Comparison of ENCODE assay signal across 8 cellular contexts in the genomic region with DNA sequence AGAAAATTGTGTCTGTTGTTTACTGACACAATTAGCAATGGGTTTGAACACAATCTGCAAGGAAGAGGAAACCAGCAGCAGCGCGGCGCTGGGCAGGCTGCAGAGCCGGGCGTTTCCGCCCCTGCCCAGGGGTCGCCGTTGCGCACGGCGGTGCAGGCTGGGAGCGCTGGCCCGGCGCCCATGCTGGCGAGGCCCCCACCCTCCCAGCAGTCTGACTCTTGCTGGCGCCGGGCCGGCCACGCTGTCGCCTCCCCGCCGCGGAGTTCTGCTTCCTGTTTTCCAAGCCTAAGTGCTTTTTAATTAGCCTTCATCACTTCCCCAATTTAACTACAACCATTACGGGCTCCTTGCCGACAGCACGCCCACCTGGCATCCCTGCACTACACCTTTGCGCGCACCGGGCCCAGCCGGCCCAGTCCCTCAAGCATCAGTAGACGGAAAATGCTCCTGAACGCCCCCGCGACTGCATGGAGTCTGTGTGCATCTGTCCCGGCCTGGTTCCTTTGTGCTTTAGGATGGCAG.
DNase-seq lines count a peak whose midpoint lies in the region; ATAC-seq and TF ChIP-seq lines count a peak whose summit lies in the region.

No MANE protein-coding gene starts in this region.

- no peak overlapping the region for H3K4me3 ChIP-seq in CD4-positive, CD25-positive, alpha-beta regulatory T cell (ENCODE audit: low read depth, low read length)
- H3K4me3 ChIP-seq in WI38 (ENCODE audit: low read depth, low read length) (peak overlapping the region; percentile 49), fibroblast of the aortic adventitia (ENCODE audit: low read depth, low read length) (peak overlapping the region; percentile 59), urinary bladder (ENCODE audit: low read depth, low read length) (peak overlapping the region; percentile 51)

- H3K4me3 Mint-ChIP-seq in CD4-positive, CD25-positive, alpha-beta regulatory T cell = peak overlapping the region in 3 of 4 donors; percentile 33 to 72 (median 65)
- H3K4me3 Mint-ChIP-seq in naive B cell = peak overlapping the region; percentile 45 to 90 (median 76)

- no peak overlapping the region for H3K27ac ChIP-seq in CD4-positive, CD25-positive, alpha-beta regulatory T cell (ENCODE audit: insufficient read depth, low read length, poor library complexity, severe bottlenecking)
- H3K27ac ChIP-seq in urinary bladder (ENCODE audit: low read depth) = no peak overlapping the region

- peak in 1 of 3 donors; percentile 7 for DNase-seq in CD4-positive, CD25-positive, alpha-beta regulatory T cell
- DNase-seq in NCI-H146 treated with DMSO at 0.1 percent for 48 hours (lab: John Stamatoyannopoulos, UW; ENCODE audit: unreplicated experiment) (peak; percentile 98), fibroblast of the aortic adventitia (ENCODE audit: low read depth) (peak; percentile 1), naive B cell (peak; percentile 65), GM19240 (ENCODE audit: insufficient read length, low spot score) (no peak)

- H3K4me1 ChIP-seq in CD4-positive, CD25-positive, alpha-beta regulatory T cell (ENCODE audit: control insufficient read depth, insufficient read depth, low read length, poor library complexity, severe bottlenecking) = no peaks in the 10 kb centered on the region
- H3K4me1 ChIP-seq in urinary bladder (ENCODE audit: insufficient read depth) = no peaks in the 10 kb centered on the region

- no peaks in the 10 kb centered on the region for H3K36me3 ChIP-seq in CD4-positive, CD25-positive, alpha-beta regulatory T cell (ENCODE audit: control insufficient read depth, insufficient read depth, low read length)
- H3K36me3 ChIP-seq in urinary bladder (ENCODE audit: insufficient read depth) = no peaks in the 10 kb centered on the region

- peak in 1 of 2 donors; percentile 37 for ATAC-seq in CD4-positive, CD25-positive, alpha-beta regulatory T cell (ENCODE audit: low read depth in 2 of 2)
- ATAC-seq in GM19463 (IDR thresholded peaks at IDR 0.05; ENCODE audit: unreplicated experiment) (peak; percentile 58), naive B cell (ENCODE audit: low read depth in 2 of 2) (peak; percentile 89 to 90)

- no peaks in the 10 kb centered on the region for H3K36me3 Mint-ChIP-seq in CD4-positive, CD25-positive, alpha-beta regulatory T cell
- H3K36me3 Mint-ChIP-seq in naive B cell = no peaks in the 10 kb centered on the region

- H3K27me3 ChIP-seq in CD4-positive, CD25-positive, alpha-beta regulatory T cell (ENCODE audit: control insufficient read depth, insufficient read depth, low read length) = peaks cover 15% of the 10 kb centered on the region

- under 1% methylated on average over 35 of the region's 35 CpGs for WGBS in urinary bladder

- H3K27me3 Mint-ChIP-seq in CD4-positive, CD25-positive, alpha-beta regulatory T cell = peaks cover 59% of the 10 kb centered on the region
- H3K27me3 Mint-ChIP-seq in naive B cell = peaks cover 6 to 18% (median 15%) of the 10 kb centered on the region in 3 donors

- H3K9me3 ChIP-seq in CD4-positive, CD25-positive, alpha-beta regulatory T cell (ENCODE audit: control insufficient read depth in 2 of 2, low read length in 2 of 2) = no peaks in the 10 kb centered on the region

- peaks cover 0 to 5% (median 0%) of the 10 kb centered on the region in 7 donors for H3K9me3 Mint-ChIP-seq in CD4-positive, CD25-positive, alpha-beta regulatory T cell
- peaks cover 0 to 2% (median 0%) of the 10 kb centered on the region in 7 donors for H3K9me3 Mint-ChIP-seq in naive B cell

- H3K4me1 Mint-ChIP-seq in CD4-positive, CD25-positive, alpha-beta regulatory T cell = peaks cover 8 to 19% (median 11%) of the 10 kb centered on the region in 4 donors
- H3K4me1 Mint-ChIP-seq in naive B cell = peaks cover 5 to 24% (median 5%) of the 10 kb centered on the region in 3 donors

- TF ChIP-seq CTCF in WI38 (IDR thresholded peaks at IDR 0.05; ENCODE audit: low read depth, low read length) (no peak), fibroblast of the aortic adventitia (IDR thresholded peaks at IDR 0.05; ENCODE audit: insufficient read depth, low read length) (no peak)

- H3K27ac Mint-ChIP-seq in CD4-positive, CD25-positive, alpha-beta regulatory T cell = no peak overlapping the region
- H3K27ac Mint-ChIP-seq in naive B cell = peak overlapping the region in 4 of 6 donors; percentile 41 to 62 (median 50)

Comparison
In these comparisons a context has a peak if more than half of its experiments do, and no peak if none do; other contexts are left out.
1. H3K27ac Mint-ChIP-seq: peak in naive B cell (4 of 6); none in CD4-positive, CD25-positive, alpha-beta regulatory T cell (0 of 3).